ENCODE assay signal across 1 cellular context in the genomic region with DNA sequence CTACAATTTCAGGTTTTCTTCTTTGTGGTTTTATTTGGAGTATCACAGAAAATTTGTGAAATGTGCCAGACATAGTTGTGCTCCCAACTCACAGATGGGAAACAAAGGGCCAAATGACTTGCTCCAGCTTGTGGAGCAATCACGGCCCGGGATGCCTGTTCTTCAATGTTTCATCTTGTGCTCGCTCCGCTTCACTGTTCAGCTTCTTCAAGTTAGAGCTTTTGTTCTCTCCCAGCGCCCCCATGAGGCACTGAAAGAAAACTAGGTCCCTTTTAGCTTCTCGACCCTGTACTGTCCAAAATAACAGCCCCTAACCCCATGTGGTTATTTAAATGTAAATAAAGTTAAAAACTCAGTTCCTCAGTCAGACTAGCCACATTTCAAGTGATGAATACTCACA.
TF ChIP-seq lines count a peak whose summit lies in the region.

No MANE protein-coding gene starts in this region.

TF ChIP-seq in GM23338, 12 proteins besides CTCF, POLR2A, EP300 and RAD21 (continued from another document):
- TF ChIP-seq, protein P1, sequence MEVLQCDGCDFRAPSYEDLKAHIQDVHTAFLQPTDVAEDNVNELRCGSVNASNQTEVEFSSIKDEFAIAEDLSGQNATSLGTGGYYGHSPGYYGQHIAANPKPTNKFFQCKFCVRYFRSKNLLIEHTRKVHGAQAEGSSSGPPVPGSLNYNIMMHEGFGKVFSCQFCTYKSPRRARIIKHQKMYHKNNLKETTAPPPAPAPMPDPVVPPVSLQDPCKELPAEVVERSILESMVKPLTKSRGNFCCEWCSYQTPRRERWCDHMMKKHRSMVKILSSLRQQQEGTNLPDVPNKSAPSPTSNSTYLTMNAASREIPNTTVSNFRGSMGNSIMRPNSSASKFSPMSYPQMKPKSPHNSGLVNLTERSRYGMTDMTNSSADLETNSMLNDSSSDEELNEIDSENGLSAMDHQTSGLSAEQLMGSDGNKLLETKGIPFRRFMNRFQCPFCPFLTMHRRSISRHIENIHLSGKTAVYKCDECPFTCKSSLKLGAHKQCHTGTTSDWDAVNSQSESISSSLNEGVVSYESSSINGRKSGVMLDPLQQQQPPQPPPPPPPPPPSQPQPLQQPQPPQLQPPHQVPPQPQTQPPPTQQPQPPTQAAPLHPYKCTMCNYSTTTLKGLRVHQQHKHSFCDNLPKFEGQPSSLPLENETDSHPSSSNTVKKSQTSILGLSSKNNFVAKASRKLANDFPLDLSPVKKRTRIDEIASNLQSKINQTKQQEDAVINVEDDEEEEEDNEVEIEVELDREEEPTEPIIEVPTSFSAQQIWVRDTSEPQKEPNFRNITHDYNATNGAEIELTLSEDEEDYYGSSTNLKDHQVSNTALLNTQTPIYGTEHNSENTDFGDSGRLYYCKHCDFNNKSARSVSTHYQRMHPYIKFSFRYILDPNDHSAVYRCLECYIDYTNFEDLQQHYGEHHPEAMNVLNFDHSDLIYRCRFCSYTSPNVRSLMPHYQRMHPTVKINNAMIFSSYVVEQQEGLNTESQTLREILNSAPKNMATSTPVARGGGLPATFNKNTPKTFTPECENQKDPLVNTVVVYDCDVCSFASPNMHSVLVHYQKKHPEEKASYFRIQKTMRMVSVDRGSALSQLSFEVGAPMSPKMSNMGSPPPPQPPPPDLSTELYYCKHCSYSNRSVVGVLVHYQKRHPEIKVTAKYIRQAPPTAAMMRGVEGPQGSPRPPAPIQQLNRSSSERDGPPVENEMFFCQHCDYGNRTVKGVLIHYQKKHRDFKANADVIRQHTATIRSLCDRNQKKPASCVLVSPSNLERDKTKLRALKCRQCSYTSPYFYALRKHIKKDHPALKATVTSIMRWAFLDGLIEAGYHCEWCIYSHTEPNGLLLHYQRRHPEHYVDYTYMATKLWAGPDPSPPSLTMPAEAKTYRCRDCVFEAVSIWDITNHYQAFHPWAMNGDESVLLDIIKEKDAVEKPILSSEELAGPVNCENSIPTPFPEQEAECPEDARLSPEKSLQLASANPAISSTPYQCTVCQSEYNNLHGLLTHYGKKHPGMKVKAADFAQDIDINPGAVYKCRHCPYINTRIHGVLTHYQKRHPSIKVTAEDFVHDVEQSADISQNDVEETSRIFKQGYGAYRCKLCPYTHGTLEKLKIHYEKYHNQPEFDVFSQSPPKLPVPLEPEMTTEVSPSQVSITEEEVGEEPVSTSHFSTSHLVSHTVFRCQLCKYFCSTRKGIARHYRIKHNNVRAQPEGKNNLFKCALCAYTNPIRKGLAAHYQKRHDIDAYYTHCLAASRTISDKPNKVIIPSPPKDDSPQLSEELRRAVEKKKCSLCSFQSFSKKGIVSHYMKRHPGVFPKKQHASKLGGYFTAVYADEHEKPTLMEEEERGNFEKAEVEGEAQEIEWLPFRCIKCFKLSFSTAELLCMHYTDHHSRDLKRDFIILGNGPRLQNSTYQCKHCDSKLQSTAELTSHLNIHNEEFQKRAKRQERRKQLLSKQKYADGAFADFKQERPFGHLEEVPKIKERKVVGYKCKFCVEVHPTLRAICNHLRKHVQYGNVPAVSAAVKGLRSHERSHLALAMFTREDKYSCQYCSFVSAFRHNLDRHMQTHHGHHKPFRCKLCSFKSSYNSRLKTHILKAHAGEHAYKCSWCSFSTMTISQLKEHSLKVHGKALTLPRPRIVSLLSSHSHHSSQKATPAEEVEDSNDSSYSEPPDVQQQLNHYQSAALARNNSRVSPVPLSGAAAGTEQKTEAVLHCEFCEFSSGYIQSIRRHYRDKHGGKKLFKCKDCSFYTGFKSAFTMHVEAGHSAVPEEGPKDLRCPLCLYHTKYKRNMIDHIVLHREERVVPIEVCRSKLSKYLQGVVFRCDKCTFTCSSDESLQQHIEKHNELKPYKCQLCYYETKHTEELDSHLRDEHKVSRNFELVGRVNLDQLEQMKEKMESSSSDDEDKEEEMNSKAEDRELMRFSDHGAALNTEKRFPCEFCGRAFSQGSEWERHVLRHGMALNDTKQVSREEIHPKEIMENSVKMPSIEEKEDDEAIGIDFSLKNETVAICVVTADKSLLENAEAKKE (CRISPR knock-in tag; IDR thresholded peaks at IDR 0.05) = no peak
- TF ChIP-seq JUNB (IDR thresholded peaks at IDR 0.05; ENCODE audit: unreplicated experiment) (no peak), ZNF114 (CRISPR knock-in tag; IDR thresholded peaks at IDR 0.05) (no peak)
